ENCODE assay signal across 11 cellular contexts in genomic region chr4:148415500-148415899, GRCh38. TPM values are rescaled to one million over a fixed set of nuclear protein-coding genes. Genes with fewer than 3 reads are reported as not detected.
DNase-seq lines count a peak whose midpoint lies in the region; ATAC-seq and TF ChIP-seq lines count a peak whose summit lies in the region.
"Had no signal": no experiment of that assay in that cellular context is flagged by ENCODE, and none has a peak within 500 bp of the region (broad histone marks: within the 10 kb centered on the region; RNA-seq: fewer than 3 reads in every experiment).

No MANE protein-coding gene starts in this region.

- H3K36me3 ChIP-seq in breast epithelium: no peaks in the 10 kb centered on the region
- no peaks in the 10 kb centered on the region for H3K36me3 ChIP-seq in smooth muscle cell (ENCODE audit: low read depth)
- no peaks in the 10 kb centered on the region for H3K36me3 ChIP-seq in aorta (ENCODE audit: control insufficient read depth in 1 of 2, insufficient read depth in 2 of 2, low read length in 1 of 2)
- H3K36me3 ChIP-seq: thyroid gland had no signal

- no peak overlapping the region for H3K27ac Mint-ChIP-seq in MCF 10A (ENCODE audit: low read depth, unreplicated experiment)

- no peak overlapping the region for H3K4me2 ChIP-seq in smooth muscle cell
- H3K4me2 ChIP-seq: PC-9 had no signal

- CTCF ChIA-PET in MCF 10A (lab: Yijun Ruan, JAX): interaction anchor here (0.7 to 0.8 kb wide), 2 partner anchors 14 to 61 kb away, joined by 4 read pairs; no protein-coding TSS in a partner anchor

- no peak overlapping the region for H3K4me3 Mint-ChIP-seq in MCF 10A (ENCODE audit: unreplicated experiment)

- DNase-seq in MCF 10A (ENCODE audit: unreplicated experiment) (peak; percentile 19), breast epithelium (ENCODE audit: low spot score in 2 of 2) (no peak), SK-N-DZ (ENCODE audit: low spot score) (peak; percentile 22), foreskin keratinocyte (peak in 1 of 2 donors; percentile 15), smooth muscle cell (lab: John Stamatoyannopoulos, UW; ENCODE audit: unreplicated experiment) (no peak), aorta (no peak), middle frontal gyrus (ENCODE audit: extremely low spot score, low spot score) (no peak), GM10266 (ENCODE audit: extremely low spot score) (no peak)
- DNase-seq: activated effector memory CD4-positive, alpha-beta T cell treated with Interleukin-2 at 50 U/mL for 16 hours; PC-9; thyroid gland had no signal

- no peaks in the 10 kb centered on the region for H3K79me2 ChIP-seq in smooth muscle cell (ENCODE audit: low read depth)

- no peak for TF ChIP-seq POLR2A in breast epithelium (IDR thresholded peaks at IDR 0.05)

- H3K4me3 ChIP-seq in breast epithelium (no peak overlapping the region), smooth muscle cell (no peak overlapping the region), aorta (ENCODE audit: low read length in 2 of 2) (no peak overlapping the region)
- H3K4me3 ChIP-seq: PC-9, thyroid gland had no signal

- no peak overlapping the region for H3K9ac ChIP-seq in smooth muscle cell (ENCODE audit: low read depth)

- no peak overlapping the region for H2AFZ ChIP-seq in smooth muscle cell (ENCODE audit: low read depth)
- H2AFZ ChIP-seq: PC-9 had no signal

- WGBS in smooth muscle cell (ENCODE audit: low lambda C conversion rate): 62% methylated on average over 2 of the region's 2 CpGs
- 66 to 67% methylated on average over 2 of the region's 2 CpGs for WGBS in aorta, 2 donors

- intact Hi-C loops in MCF 10A (cut with micrococcal nuclease) (no loop called here), breast epithelium (cut with DNase I; ENCODE audit: low total_unique reads) (no loop called here), aorta (cut with DNase I) (no loop called here)

- H3K27me3 ChIP-seq in breast epithelium: no peaks in the 10 kb centered on the region
- H3K27me3 ChIP-seq in foreskin keratinocyte: no peaks in the 10 kb centered on the region
- no peaks in the 10 kb centered on the region for H3K27me3 ChIP-seq in smooth muscle cell (ENCODE audit: low read depth)
- no peaks in the 10 kb centered on the region for H3K27me3 ChIP-seq in aorta (ENCODE audit: control insufficient read depth in 1 of 2, insufficient read depth in 2 of 2, low read length in 1 of 2)
- H3K27me3 ChIP-seq: thyroid gland had no signal

- H3F3A ChIP-seq in smooth muscle cell (ENCODE audit: low read depth): no peaks in the 10 kb centered on the region

- H3K27ac ChIP-seq in breast epithelium (no peak overlapping the region), foreskin keratinocyte (no peak overlapping the region), smooth muscle cell (ENCODE audit: low read depth) (no peak overlapping the region), aorta (ENCODE audit: low read depth in 1 of 2, low read length in 2 of 2) (no peak overlapping the region)
- H3K27ac ChIP-seq: PC-9, thyroid gland had no signal

- no peaks in the 10 kb centered on the region for H3K27me3 Mint-ChIP-seq in MCF 10A (ENCODE audit: insufficient read depth, unreplicated experiment)

- POLR2A ChIA-PET in MCF 10A (lab: Yijun Ruan, JAX): interaction anchor here (0.6 kb wide), 1 partner anchor 19 kb away, joined by 3 read pairs; no protein-coding TSS in a partner anchor

- H4K20me1 ChIP-seq in smooth muscle cell (ENCODE audit: low read depth): no peaks in the 10 kb centered on the region

- ATAC-seq in foreskin keratinocyte (no peak), aorta (ENCODE audit: low FRiP score) (no peak)

- no peaks in the 10 kb centered on the region for H3K9me3 Mint-ChIP-seq in MCF 10A (ENCODE audit: unreplicated experiment)

- H3K9me3 ChIP-seq in breast epithelium (no peaks in the 10 kb centered on the region), smooth muscle cell (replicated peaks; ENCODE audit: low read depth) (no peaks in the 10 kb centered on the region), aorta (ENCODE audit: control insufficient read depth, low read length) (no peaks in the 10 kb centered on the region)
- H3K9me3 ChIP-seq: thyroid gland had no signal

- H3K4me1 Mint-ChIP-seq in MCF 10A (ENCODE audit: insufficient read depth, unreplicated experiment): no peaks in the 10 kb centered on the region

- BruUV-seq in MCF 10A (replicated peaks; lab: Mats Ljungman, UMichigan): no TSS peak

- H3K4me1 ChIP-seq in breast epithelium (no peaks in the 10 kb centered on the region), foreskin keratinocyte (no peaks in the 10 kb centered on the region), smooth muscle cell (ENCODE audit: low read depth) (no peaks in the 10 kb centered on the region), aorta (ENCODE audit: control insufficient read depth in 1 of 2, insufficient read depth in 2 of 2, low read length in 2 of 2) (no peaks in the 10 kb centered on the region)

- TF ChIP-seq CTCF in MCF 10A (IDR thresholded peaks at IDR 0.05; ENCODE audit: unreplicated experiment): peak; percentile 7
- no peak for TF ChIP-seq CTCF in breast epithelium (IDR thresholded peaks at IDR 0.05)
- TF ChIP-seq CTCF in foreskin keratinocyte (conservative IDR thresholded peaks at IDR 0.05): peak; percentile 38
- peak; percentile 8 for TF ChIP-seq CTCF in smooth muscle cell (IDR thresholded peaks at IDR 0.05; ENCODE audit: borderline replicate concordance, insufficient read depth, poor library complexity, severe bottlenecking)
- TF ChIP-seq CTCF in GM10266 (IDR thresholded peaks at IDR 0.05; ENCODE audit: control insufficient read depth, insufficient read depth, low read depth, missing control alignments): no peak

- H3K36me3 Mint-ChIP-seq in MCF 10A (ENCODE audit: insufficient read depth, unreplicated experiment): no peaks in the 10 kb centered on the region

RNA-seq across cellular contexts. Expression of gene NR3C2, which starts 26.7 kb away (rescaled TPM):
- total RNA-seq in MCF 10A (2022): 0.21 and 0.34 TPM in 2 replicates
- 10 to 100 TPM in 2 of 3 donors, 1 to 10 TPM in 1; 8.0 to 39.5 (median 13.8) TPM for total RNA-seq in breast epithelium
- polyA plus RNA-seq in SK-N-DZ (2014; cell fraction: cytosol; rRNA removed): 0.10 and 0.23 TPM in 2 replicates
- 0.04 and 0.07 TPM in 2 replicates for polyA plus RNA-seq in SK-N-DZ (2014; cell fraction: nucleus; rRNA removed)
- 0.07 and 0.24 TPM in 2 replicates for total RNA-seq in foreskin keratinocyte
- 0.03 and 0.04 TPM in 2 replicates for polyA plus RNA-seq in foreskin keratinocyte
- 0.09 and 0.76 TPM in 2 replicates for total RNA-seq in smooth muscle cell
- not detected in 2 replicates for polyA plus RNA-seq in smooth muscle cell
- 10 to 100 TPM in 1 of 2 donors, 1 to 10 TPM in 1; 9.9 to 22.9 TPM for total RNA-seq in aorta
- polyA plus RNA-seq in aorta: 1 to 10 TPM; 3.4 to 3.9 TPM

Comparison
In these comparisons a context has a peak if more than half of its experiments do, and no peak if none do; other contexts are left out.
1. DNase-seq: peak in MCF 10A (single experiment) and SK-N-DZ (single experiment); none in breast epithelium (0 of 2), smooth muscle cell (single experiment), aorta (0 of 2), middle frontal gyrus (single experiment) and GM10266 (single experiment).
2. CTCF ChIP-seq: peak in MCF 10A (single experiment), foreskin keratinocyte (single experiment) and smooth muscle cell (single experiment); none in breast epithelium (0 of 3) and GM10266 (single experiment).